38 cellular contexts compared by ENCODE assay signal in genomic region chr7:151213826-151214225, GRCh38. TPM values are rescaled to one million over a fixed set of nuclear protein-coding genes. Genes with fewer than 3 reads are reported as not detected.
"Had no signal": no experiment of that assay in that cellular context is flagged by ENCODE, and none has a peak within 500 bp of the region (broad histone marks: within the 10 kb centered on the region; RNA-seq: fewer than 3 reads in every experiment).

No MANE protein-coding gene starts in this region.

- ATAC-seq: activated CD4-positive, CD25-positive, alpha-beta regulatory T cell treated with anti-CD3 and anti-CD28 coated beads, Interleukin-2, amount 50 U/mL, for 24 hours; activated T-cell treated with anti-CD3 and anti-CD28 coated beads, Interleukin-2, amount 50 U/mL, for 72 hours; esophagus mucosa; foreskin keratinocyte; gastrocnemius medialis; T-cell had no signal

- H3K9me3 ChIP-seq: gastrocnemius medialis had no signal

- H3K4me3 Mint-ChIP-seq: activated B cell treated with CpG ODN at 0.5 μM for 24 hours; activated CD4-positive, alpha-beta memory T cell treated with anti-CD3 and anti-CD28 coated beads for 36 hours; activated CD4-positive, alpha-beta T cell treated with anti-CD3 and anti-CD28 coated beads, Interleukin-2, amount 10 ng/mL, durations not matched to agents 24 days and 14 days; activated naive CD8-positive, alpha-beta T cell; activated T-cell treated with anti-CD3 and anti-CD28 coated beads, Interleukin-2, amount 50 U/mL, for 24 hours; activated T-cell treated with anti-CD3 and anti-CD28 coated beads, Interleukin-2, amount 50 U/mL, for 72 hours; central memory CD8-positive, alpha-beta T cell; dendritic cell treated with granulocyte-macrophage colony-stimulating factor and Interleukin-4, amounts not matched to agents 40 ng/mL and 50 ng/mL, for 4 days; endodermal cell; T-cell; T-helper 1 cell treated with Interleukin-12 subunit alpha and Interleukin-12 subunit beta and Interleukin-4 antibody, amounts not matched to agents 30 μg/mL and 1 μg/mL, for 36 hours; T-helper 2 cell treated with Interferon-gamma antibody and Interleukin-4, amounts not matched to agents 5 μg/mL and 100 μg/mL, for 36 hours had no signal

- H3K4me1 ChIP-seq: foreskin keratinocyte, gastrocnemius medialis had no signal

- H3K4me1 Mint-ChIP-seq: activated B cell treated with CpG ODN at 0.5 μM for 24 hours; central memory CD8-positive, alpha-beta T cell had no signal

- H3K27ac Mint-ChIP-seq: activated B cell treated with CpG ODN at 0.5 μM for 24 hours; activated CD4-positive, alpha-beta memory T cell treated with anti-CD3 and anti-CD28 coated beads for 36 hours; activated CD4-positive, alpha-beta T cell treated with anti-CD3 and anti-CD28 coated beads, Interleukin-2, amount 10 ng/mL, durations not matched to agents 24 days and 14 days; activated naive CD8-positive, alpha-beta T cell; dendritic cell treated with granulocyte-macrophage colony-stimulating factor and Interleukin-4, amounts not matched to agents 40 ng/mL and 50 ng/mL, for 4 days; endodermal cell; T-cell; T-helper 1 cell treated with Interleukin-12 subunit alpha and Interleukin-12 subunit beta and Interleukin-4 antibody, amounts not matched to agents 30 μg/mL and 1 μg/mL, for 36 hours; T-helper 2 cell treated with Interferon-gamma antibody and Interleukin-4, amounts not matched to agents 5 μg/mL and 100 μg/mL, for 36 hours had no signal

- DNase-seq: activated B cell treated with CpG ODN at 0.5 μM for 24 hours; activated CD4-positive, alpha-beta memory T cell treated with anti-CD3 and anti-CD28 coated beads for 36 hours; activated CD4-positive, alpha-beta T cell treated with anti-CD3 and anti-CD28 coated beads, Interleukin-2, amount 10 ng/mL, durations not matched to agents 24 days and 14 days; activated CD8-positive, alpha-beta memory T cell treated with anti-CD3 and anti-CD28 coated beads, Interleukin-2, amount 50 U/mL, for 48 hours; activated effector memory CD4-positive, alpha-beta T cell treated with Interleukin-2 at 50 U/mL for 16 hours; activated gamma-delta T cell treated with Interleukin-2 at 50 U/mL for 16 hours; activated naive CD4-positive, alpha-beta T cell treated with anti-CD3 and anti-CD28 coated beads, Interleukin-2, amount 50 U/mL, for 16 hours; activated naive CD4-positive, alpha-beta T cell treated with Interleukin-2 at 50 U/mL for 16 hours; activated T-cell treated with anti-CD3 and anti-CD28 coated beads for 4 hours; activated T-cell treated with anti-CD3 and anti-CD28 coated beads, Interleukin-2, amount 50 U/mL, for 24 hours; activated T-cell treated with anti-CD3 and anti-CD28 coated beads, Interleukin-2, amount 50 U/mL, for 72 hours; amniotic stem cell; anterior cingulate cortex; brain microvascular endothelial cell; dorsolateral prefrontal cortex; effector memory CD4-positive, alpha-beta T cell; endodermal cell; foreskin keratinocyte; gastrocnemius medialis; glutamatergic neuron; SW 1271; T-cell; T1000; WERI-Rb-1 had no signal

- H3K27ac ChIP-seq: brain microvascular endothelial cell, coronary artery, dorsolateral prefrontal cortex, foreskin keratinocyte, gastrocnemius medialis, WERI-Rb-1 had no signal

- H3K4me3 ChIP-seq: coronary artery, dorsolateral prefrontal cortex, gastrocnemius medialis had no signal

- H3K27me3 ChIP-seq: brain microvascular endothelial cell, dorsolateral prefrontal cortex, foreskin keratinocyte, gastrocnemius medialis had no signal

- H3K9me3 Mint-ChIP-seq: activated B cell treated with CpG ODN at 0.5 μM for 24 hours; activated CD4-positive, alpha-beta memory T cell treated with anti-CD3 and anti-CD28 coated beads for 36 hours; activated CD4-positive, alpha-beta T cell treated with anti-CD3 and anti-CD28 coated beads, Interleukin-2, amount 10 ng/mL, durations not matched to agents 24 days and 14 days; activated T-cell treated with anti-CD3 and anti-CD28 coated beads, Interleukin-2, amount 50 U/mL, for 24 hours; activated T-cell treated with anti-CD3 and anti-CD28 coated beads, Interleukin-2, amount 50 U/mL, for 72 hours; central memory CD8-positive, alpha-beta T cell; dendritic cell treated with granulocyte-macrophage colony-stimulating factor and Interleukin-4, amounts not matched to agents 40 ng/mL and 50 ng/mL, for 4 days; endodermal cell; T-cell; T-helper 1 cell treated with Interleukin-12 subunit alpha and Interleukin-12 subunit beta and Interleukin-4 antibody, amounts not matched to agents 30 μg/mL and 1 μg/mL, for 36 hours; T-helper 2 cell treated with Interferon-gamma antibody and Interleukin-4, amounts not matched to agents 5 μg/mL and 100 μg/mL, for 36 hours had no signal

- H3K27me3 Mint-ChIP-seq: activated B cell treated with CpG ODN at 0.5 μM for 24 hours; activated CD4-positive, alpha-beta memory T cell treated with anti-CD3 and anti-CD28 coated beads for 36 hours; activated CD4-positive, alpha-beta T cell treated with anti-CD3 and anti-CD28 coated beads, Interleukin-2, amount 10 ng/mL, durations not matched to agents 24 days and 14 days; activated naive CD8-positive, alpha-beta T cell; activated T-cell treated with anti-CD3 and anti-CD28 coated beads, Interleukin-2, amount 50 U/mL, for 24 hours; central memory CD8-positive, alpha-beta T cell; T-cell had no signal

RNA-seq across cellular contexts. Expression of gene H2BK1, which starts 3.5 kb away (rescaled TPM):
- total RNA-seq: activated CD4-positive, alpha-beta memory T cell treated with anti-CD3 and anti-CD28 coated beads for 36 hours; activated CD4-positive, alpha-beta T cell treated with anti-CD3 and anti-CD28 coated beads, Interleukin-2, amount 10 ng/mL, durations not matched to agents 24 days and 14 days; astrocyte; bronchial epithelial cell; cardiac septum; cerebellum; endodermal cell; epithelial cell of proximal tubule; esophagus mucosa; foreskin keratinocyte; gastrocnemius medialis had no signal
- polyA plus RNA-seq: adipose tissue, foreskin keratinocyte had no signal

RNA-seq across cellular contexts. Expression of gene ASB10, which starts 26.8 kb away (rescaled TPM):
- total RNA-seq: activated B cell treated with CpG ODN at 0.5 μM for 24 hours; activated CD4-positive, alpha-beta memory T cell treated with anti-CD3 and anti-CD28 coated beads for 36 hours; activated CD4-positive, alpha-beta T cell treated with anti-CD3 and anti-CD28 coated beads, Interleukin-2, amount 10 ng/mL, durations not matched to agents 24 days and 14 days; activated T-cell treated with anti-CD3 and anti-CD28 coated beads, Interleukin-2, amount 50 U/mL, for 72 hours; astrocyte; bronchial epithelial cell; cerebellum; endodermal cell; epithelial cell of proximal tubule; esophagus mucosa; foreskin keratinocyte; T-cell had no signal
- polyA plus RNA-seq: adipose tissue, foreskin keratinocyte had no signal

RNA-seq across cellular contexts. Expression of gene SMARCD3, which starts 34.7 kb away (rescaled TPM):
- total RNA-seq: activated B cell treated with CpG ODN at 0.5 μM for 24 hours had no signal
